9 cellular contexts compared by ENCODE assay signal in the genomic region with DNA sequence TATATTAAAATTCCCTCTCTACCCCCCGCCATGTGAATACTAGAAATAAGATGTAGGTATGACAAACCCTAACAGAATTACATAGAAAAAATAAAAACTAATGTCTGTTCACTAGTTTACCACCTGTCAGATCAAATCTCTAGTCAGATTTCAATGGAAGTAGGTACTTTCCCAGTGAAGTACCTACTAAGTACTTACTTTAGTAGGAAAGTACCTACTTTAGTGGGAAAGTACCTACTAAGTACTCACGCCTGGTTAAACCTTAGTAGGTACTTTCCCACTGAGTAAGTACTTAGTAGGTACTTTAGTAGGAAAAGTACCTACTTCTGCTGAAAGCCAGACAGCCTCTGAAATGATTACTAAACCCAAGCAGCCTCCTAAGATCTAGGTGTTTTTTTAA. TPM values are rescaled to one million over a fixed set of nuclear protein-coding genes. Genes with fewer than 3 reads are reported as not detected.
DNase-seq lines count a peak whose midpoint lies in the region; ATAC-seq, FAIRE-seq and TF ChIP-seq lines count a peak whose summit lies in the region.
"Not testable (repeated sequence)": the region's sequence is repeated elsewhere in the genome, so short reads cannot be mapped to it uniquely, and the experiment has no call there.
"Had no signal": no experiment of that assay in that cellular context is flagged by ENCODE, and none has a peak within 500 bp of the region (broad histone marks: within the 10 kb centered on the region; RNA-seq: fewer than 3 reads in every experiment).

No MANE protein-coding gene starts in this region.

- H3K27me3 Mint-ChIP-seq in T-helper 17 cell = peaks cover 16% of the 10 kb centered on the region
- not testable (repeated sequence) for H3K27me3 Mint-ChIP-seq in activated CD4-positive, alpha-beta memory T cell treated with anti-CD3 and anti-CD28 coated beads for 36 hours; activated T-cell treated with anti-CD3 and anti-CD28 coated beads, Interleukin-2, amount 50 U/mL, for 72 hours (ENCODE audit: low read depth); activated naive CD4-positive, alpha-beta T cell treated with anti-CD3 and anti-CD28 coated beads, Interleukin-2, amount 50 U/mL, for 24 hours; stimulated activated naive B cell treated with anti-CD40 and anti-IgM and Interleukin-4, amounts not matched to agents 10 μg/mL and 1 μg/mL and 100 μg/mL, for 72 hours
- H3K27me3 Mint-ChIP-seq in natural killer cell (ENCODE audit: low read depth in 2 of 2) = peaks cover 13 to 30% of the 10 kb centered on the region in 2 donors

- not testable (repeated sequence) for H3K4me3 Mint-ChIP-seq in T-helper 17 cell; natural killer cell; stimulated activated naive B cell treated with anti-CD40 and anti-IgM and Interleukin-4, amounts not matched to agents 10 μg/mL and 1 μg/mL and 100 μg/mL, for 72 hours
- H3K4me3 Mint-ChIP-seq in activated CD4-positive, alpha-beta memory T cell treated with anti-CD3 and anti-CD28 coated beads for 36 hours = peak overlapping the region; percentile 70
- H3K4me3 Mint-ChIP-seq in activated T-cell treated with anti-CD3 and anti-CD28 coated beads, Interleukin-2, amount 50 U/mL, for 72 hours = peak overlapping the region; percentile 56 to 73
- peak overlapping the region; percentile 12 for H3K4me3 Mint-ChIP-seq in activated naive CD4-positive, alpha-beta T cell treated with anti-CD3 and anti-CD28 coated beads, Interleukin-2, amount 50 U/mL, for 24 hours

- peaks cover 13 to 78% (median 64%) of the 10 kb centered on the region in 10 experiments for H3K4me1 ChIP-seq in BLaER1 treated with 17β-estradiol and CSF1 and Interleukin-3, amounts not matched to agents 10 nM and 100 nM
- H3K4me1 ChIP-seq in K562 (replicated peaks in 1 of 2; ENCODE audit: control insufficient read depth in 2 of 2, insufficient read depth in 2 of 2, low read length in 2 of 2) = not testable (repeated sequence)

- intact Hi-C loops in activated CD4-positive, alpha-beta memory T cell treated with anti-CD3 and anti-CD28 coated beads for 36 hours (cut with micrococcal nuclease); K562 (cut with micrococcal nuclease); natural killer cell (cut with micrococcal nuclease): not testable (repeated sequence)

- peak overlapping the region in 8 of 11 experiments; percentile 10 to 96 (median 90); a peak in 15 of 22 replicates for H3K27ac ChIP-seq in BLaER1 treated with 17β-estradiol and CSF1 and Interleukin-3, amounts not matched to agents 10 nM and 100 nM
- not testable (repeated sequence) for H3K27ac ChIP-seq in K562 (ENCODE audit: extremely low read depth, low read depth, low read length)

- FAIRE-seq in K562 (lab: Jason Lieb, UNC) = not testable (repeated sequence)

- H2AFZ ChIP-seq in K562 (ENCODE audit: low read depth, low read length) = not testable (repeated sequence)

- H3K27me3 ChIP-seq in BLaER1 treated with 17β-estradiol and CSF1 and Interleukin-3, amounts not matched to agents 10 nM and 100 nM; K562 (ENCODE audit: control insufficient read depth in 2 of 2, insufficient read depth in 2 of 2, low read length in 2 of 2): not testable (repeated sequence)

- not testable (repeated sequence) for H4K20me1 ChIP-seq in BLaER1 treated with 17β-estradiol and CSF1 and Interleukin-3, amounts not matched to agents 10 nM and 100 nM; K562 (replicated peaks; ENCODE audit: control insufficient read depth, insufficient read depth, low read length)

- ATAC-seq in T-helper 17 cell (peak; percentile 67), natural killer cell (peak in 2 of 3 donors; percentile 34 to 44)
- peak; percentile 71 to 80 for ATAC-seq in activated T-cell treated with anti-CD3 and anti-CD28 coated beads, Interleukin-2, amount 50 U/mL, for 72 hours (replicated peaks in 1 of 2)
- ATAC-seq in K562 = not testable (repeated sequence)
- peak; percentile 53 to 69 for ATAC-seq in stimulated activated naive B cell treated with anti-CD40 and anti-IgM and Interleukin-4, amounts not matched to agents 10 μg/mL and 1 μg/mL and 100 μg/mL, for 72 hours (replicated peaks)

- in situ Hi-C loops in K562 (cut with MboI) = not testable (repeated sequence)

- H3K36me3 Mint-ChIP-seq in T-helper 17 cell (ENCODE audit: low read depth); activated CD4-positive, alpha-beta memory T cell treated with anti-CD3 and anti-CD28 coated beads for 36 hours; activated T-cell treated with anti-CD3 and anti-CD28 coated beads, Interleukin-2, amount 50 U/mL, for 72 hours (ENCODE audit: insufficient read depth in 2 of 2); activated naive CD4-positive, alpha-beta T cell treated with anti-CD3 and anti-CD28 coated beads, Interleukin-2, amount 50 U/mL, for 24 hours; natural killer cell: not testable (repeated sequence)
- peaks cover 34 to 58% of the 10 kb centered on the region in 2 donors for H3K36me3 Mint-ChIP-seq in stimulated activated naive B cell treated with anti-CD40 and anti-IgM and Interleukin-4, amounts not matched to agents 10 μg/mL and 1 μg/mL and 100 μg/mL, for 72 hours

- peak overlapping the region in 7 of 11 experiments; percentile 49 to 81 (median 76); a peak in 13 of 22 replicates for H3K4me2 ChIP-seq in BLaER1 treated with 17β-estradiol and CSF1 and Interleukin-3, amounts not matched to agents 10 nM and 100 nM
- H3K4me2 ChIP-seq in K562 (ENCODE audit: insufficient read depth, low read length) = not testable (repeated sequence)

- CTCF ChIA-PET in activated CD4-positive, alpha-beta memory T cell treated with anti-CD3 and anti-CD28 coated beads for 36 hours (lab: Charles Lee) = interaction anchor here (2.1 kb wide), 1 partner anchor 13 kb away, joined by 6 read pairs; no protein-coding TSS in a partner anchor
- CTCF ChIA-PET in K562 (lab: Yijun Ruan, JAX; ENCODE audit: low intra/inter-chr PET ratio) = not testable (repeated sequence)

- TF ChIP-seq CTCF in K562 (IDR thresholded peaks at IDR 0.05 in 2 of 3, conservative IDR thresholded peaks at IDR 0.05 in 1 of 3; ENCODE audit: insufficient read depth in 2 of 3, low read depth in 1 of 3, low read length in 3 of 3); natural killer cell (IDR thresholded peaks at IDR 0.05): not testable (repeated sequence)

- H3K9me1 ChIP-seq in K562 (ENCODE audit: control insufficient read depth, insufficient read depth, low read length) = not testable (repeated sequence)

- TF ChIP-seq POLR2A in K562 (conservative IDR thresholded peaks at IDR 0.05) = not testable (repeated sequence)

- not testable (repeated sequence) for TF ChIP-seq EP300 in K562 (IDR thresholded peaks at IDR 0.05; ENCODE audit: low read length)

- not testable (repeated sequence) for H3K9me3 Mint-ChIP-seq in activated CD4-positive, alpha-beta memory T cell treated with anti-CD3 and anti-CD28 coated beads for 36 hours; activated T-cell treated with anti-CD3 and anti-CD28 coated beads, Interleukin-2, amount 50 U/mL, for 72 hours; activated naive CD4-positive, alpha-beta T cell treated with anti-CD3 and anti-CD28 coated beads, Interleukin-2, amount 50 U/mL, for 24 hours; natural killer cell; stimulated activated naive B cell treated with anti-CD40 and anti-IgM and Interleukin-4, amounts not matched to agents 10 μg/mL and 1 μg/mL and 100 μg/mL, for 72 hours

- not testable (repeated sequence) for H3K4me1 Mint-ChIP-seq in T-helper 17 cell
- peaks cover 42% of the 10 kb centered on the region for H3K4me1 Mint-ChIP-seq in activated CD4-positive, alpha-beta memory T cell treated with anti-CD3 and anti-CD28 coated beads for 36 hours (ENCODE audit: low read depth)
- peaks cover 54% of the 10 kb centered on the region for H3K4me1 Mint-ChIP-seq in activated T-cell treated with anti-CD3 and anti-CD28 coated beads, Interleukin-2, amount 50 U/mL, for 72 hours (ENCODE audit: low read depth)
- peaks cover 20% of the 10 kb centered on the region for H3K4me1 Mint-ChIP-seq in activated naive CD4-positive, alpha-beta T cell treated with anti-CD3 and anti-CD28 coated beads, Interleukin-2, amount 50 U/mL, for 24 hours
- H3K4me1 Mint-ChIP-seq in natural killer cell = peaks cover 13 to 15% of the 10 kb centered on the region in 2 donors
- H3K4me1 Mint-ChIP-seq in stimulated activated naive B cell treated with anti-CD40 and anti-IgM and Interleukin-4, amounts not matched to agents 10 μg/mL and 1 μg/mL and 100 μg/mL, for 72 hours = peaks cover 37 to 54% of the 10 kb centered on the region in 2 donors

- H3K4me3 ChIP-seq in BLaER1 treated with 17β-estradiol and CSF1 and Interleukin-3, amounts not matched to agents 10 nM and 100 nM; K562: not testable (repeated sequence)

- peaks cover 0 to 25% (median 12%) of the 10 kb centered on the region in 11 experiments; a peak in 15 of 22 replicates for H3K36me3 ChIP-seq in BLaER1 treated with 17β-estradiol and CSF1 and Interleukin-3, amounts not matched to agents 10 nM and 100 nM
- H3K36me3 ChIP-seq in K562 (ENCODE audit: control insufficient read depth, insufficient read depth, low read length) = not testable (repeated sequence)

- POLR2A ChIA-PET in activated CD4-positive, alpha-beta memory T cell treated with anti-CD3 and anti-CD28 coated beads for 36 hours (lab: Charles Lee); K562 (lab: Yijun Ruan, JAX): not testable (repeated sequence)

- WGBS in K562 (ENCODE audit: insufficient coverage, low coverage, missing lambda C conversion rate) = 45% methylated on average over 2 of the region's 2 CpGs

- not testable (repeated sequence) for TF ChIP-seq RAD21 in K562 (CRISPR knock-in tag; conservative IDR thresholded peaks at IDR 0.05 in 1 of 2, IDR thresholded peaks at IDR 0.05 in 1 of 2)

- not testable (repeated sequence) for H3K79me2 ChIP-seq in K562 (ENCODE audit: control insufficient read depth, insufficient read depth, low read length)

- H3K9me3 ChIP-seq in BLaER1 treated with 17β-estradiol and CSF1 and Interleukin-3, amounts not matched to agents 10 nM and 100 nM (replicated peaks in 1 of 11); T-helper 17 cell (ENCODE audit: control insufficient read depth, low read length, poor library complexity, severe bottlenecking); K562 (replicated peaks; ENCODE audit: control insufficient read depth, insufficient read depth, low read depth, low read length): not testable (repeated sequence)

- H3K9ac ChIP-seq in BLaER1 treated with 17β-estradiol and CSF1 and Interleukin-3, amounts not matched to agents 10 nM and 100 nM = peak overlapping the region in 3 of 11 experiments; percentile 7 to 83 (median 32); a peak in 3 of 22 replicates
- not testable (repeated sequence) for H3K9ac ChIP-seq in K562 (ENCODE audit: insufficient read depth in 1 of 2, low read depth in 2 of 2, low read length in 2 of 2)

- BruUV-seq in K562 (replicated peaks; lab: Mats Ljungman, UMichigan) = not testable (repeated sequence)

- peak overlapping the region; percentile 46 for H3K27ac Mint-ChIP-seq in T-helper 17 cell
- H3K27ac Mint-ChIP-seq in activated CD4-positive, alpha-beta memory T cell treated with anti-CD3 and anti-CD28 coated beads for 36 hours = peak overlapping the region; percentile 82
- peak overlapping the region; percentile 19 for H3K27ac Mint-ChIP-seq in activated T-cell treated with anti-CD3 and anti-CD28 coated beads, Interleukin-2, amount 50 U/mL, for 72 hours
- peak overlapping the region; percentile 56 for H3K27ac Mint-ChIP-seq in activated naive CD4-positive, alpha-beta T cell treated with anti-CD3 and anti-CD28 coated beads, Interleukin-2, amount 50 U/mL, for 24 hours
- H3K27ac Mint-ChIP-seq in natural killer cell = not testable (repeated sequence)
- peak overlapping the region; percentile 92 for H3K27ac Mint-ChIP-seq in stimulated activated naive B cell treated with anti-CD40 and anti-IgM and Interleukin-4, amounts not matched to agents 10 μg/mL and 1 μg/mL and 100 μg/mL, for 72 hours

- not testable (repeated sequence) for DNase-seq in T-helper 17 cell; activated CD4-positive, alpha-beta memory T cell treated with anti-CD3 and anti-CD28 coated beads for 36 hours; activated T-cell treated with anti-CD3 and anti-CD28 coated beads, Interleukin-2, amount 50 U/mL, for 72 hours; K562 (ENCODE audit: extremely low read depth in 1 of 4, low spot score in 3 of 4); natural killer cell; stimulated activated naive B cell treated with anti-CD40 and anti-IgM and Interleukin-4, amounts not matched to agents 10 μg/mL and 1 μg/mL and 100 μg/mL, for 72 hours

RNA-seq across cellular contexts. Expression of a gene that starts 38.0 kb away (rescaled TPM):
- total RNA-seq in T-helper 17 cell = 10 to 100 TPM; 21.7 to 22.1 TPM
- total RNA-seq in activated CD4-positive, alpha-beta memory T cell treated with anti-CD3 and anti-CD28 coated beads for 36 hours = 10 to 100 TPM; 21.9 to 27.2 TPM
- total RNA-seq in activated T-cell treated with anti-CD3 and anti-CD28 coated beads, Interleukin-2, amount 50 U/mL, for 72 hours = 10 to 100 TPM; 15.4 to 32.7 TPM
- 43.8 and 80.5 TPM in 2 replicates for total RNA-seq in K562 (2011; cell fraction: chromatin; rRNA removed; ENCODE audit: low replicate concordance)
- total RNA-seq in K562 (2011; cell fraction: nucleolus; rRNA removed) = 32.9 and 38.5 TPM in 2 replicates
- 55.1 and 71.8 TPM in 2 replicates for total RNA-seq in K562 (2011; cell fraction: nucleoplasm; rRNA removed)
- 18.1 and 20.6 TPM in 2 replicates for total RNA-seq in K562 (2014; rRNA removed)
- total RNA-seq in K562 (2014; rRNA removed; fragmentation: Illumina TruSeq; extraction: Trizol) = 38.9 and 44.3 TPM in 2 replicates
- total RNA-seq in K562 (2015; rRNA removed; fragmentation: Illumina TruSeq; extraction: Trizol) = 32.6 and 37.4 TPM in 2 replicates
- total RNA-seq in K562 (2021) = 22.6 and 23.1 TPM in 2 replicates
- 63.1 and 113 TPM in 2 replicates for polyA plus RNA-seq in K562 (2011; rRNA removed)
- polyA plus RNA-seq in K562 (2011; cell fraction: cytosol; rRNA removed) = 26.9 and 29.8 TPM in 2 replicates
- 35.4 and 45.0 TPM in 2 replicates for polyA plus RNA-seq in K562 (2011; cell fraction: nucleus; rRNA removed)
- 27.1 and 33.9 TPM in 2 replicates for polyA plus RNA-seq in K562 (2012)
- 49.0 and 53.2 TPM in 2 replicates for polyA plus RNA-seq in K562 (2014; fragmentation: Illumina TruSeq; extraction: Trizol)
- 10 to 100 TPM; 24.6 to 33.0 TPM for polyA plus RNA-seq in K562 (2014; fragmentation: Nextera tagmentation; extraction: Ambion mirVana)
- polyA plus RNA-seq in K562 (2014; rRNA removed) = 40.9 and 45.0 TPM in 2 replicates
- 43.3 and 57.6 TPM in 2 replicates for polyA minus RNA-seq in K562 (2011; rRNA and poly(A)+ RNA removed)
- 11.0 and 23.7 TPM in 2 replicates for polyA minus RNA-seq in K562 (2011; cell fraction: cytosol; rRNA and poly(A)+ RNA removed)
- polyA minus RNA-seq in K562 (2011; cell fraction: nucleus; rRNA and poly(A)+ RNA removed) = 27.6 and 28.0 TPM in 2 replicates
- 10 to 100 TPM; 27.4 to 34.0 (median 28.6) TPM for total RNA-seq in natural killer cell

RNA-seq across cellular contexts. Expression of a gene that starts 58.7 kb away (rescaled TPM):
- under 1 TPM; 0.02 to 0.16 TPM for total RNA-seq in T-helper 17 cell
- total RNA-seq in activated CD4-positive, alpha-beta memory T cell treated with anti-CD3 and anti-CD28 coated beads for 36 hours = 1 to 10 TPM; 4.1 to 4.2 TPM
- 1 to 10 TPM; 3.3 to 4.9 TPM for total RNA-seq in activated T-cell treated with anti-CD3 and anti-CD28 coated beads, Interleukin-2, amount 50 U/mL, for 72 hours
- 16.2 and 27.0 TPM in 2 replicates for total RNA-seq in K562 (2011; cell fraction: chromatin; rRNA removed; ENCODE audit: low replicate concordance)
- 35.1 and 40.4 TPM in 2 replicates for total RNA-seq in K562 (2011; cell fraction: nucleolus; rRNA removed)
- 25.1 and 28.2 TPM in 2 replicates for total RNA-seq in K562 (2011; cell fraction: nucleoplasm; rRNA removed)
- 13.1 and 15.1 TPM in 2 replicates for total RNA-seq in K562 (2014; rRNA removed)
- 7.5 and 7.8 TPM in 2 replicates for total RNA-seq in K562 (2014; rRNA removed; fragmentation: Illumina TruSeq; extraction: Trizol)
- total RNA-seq in K562 (2015; rRNA removed; fragmentation: Illumina TruSeq; extraction: Trizol) = 7.5 and 8.3 TPM in 2 replicates
- 14.4 and 15.0 TPM in 2 replicates for total RNA-seq in K562 (2021)
- 7.7 and 8.9 TPM in 2 replicates for polyA plus RNA-seq in K562 (2011; rRNA removed)
- 10.0 and 16.2 TPM in 2 replicates for polyA plus RNA-seq in K562 (2011; cell fraction: cytosol; rRNA removed)
- polyA plus RNA-seq in K562 (2011; cell fraction: nucleus; rRNA removed) = 10.1 and 17.6 TPM in 2 replicates
- polyA plus RNA-seq in K562 (2012) = 8.7 and 14.2 TPM in 2 replicates
- 10.8 and 11.5 TPM in 2 replicates for polyA plus RNA-seq in K562 (2014; fragmentation: Illumina TruSeq; extraction: Trizol)
- polyA plus RNA-seq in K562 (2014; fragmentation: Nextera tagmentation; extraction: Ambion mirVana) = 1 to 10 TPM; 1.1 to 1.2 TPM
- 7.9 and 8.4 TPM in 2 replicates for polyA plus RNA-seq in K562 (2014; rRNA removed)
- 9.8 and 14.9 TPM in 2 replicates for polyA minus RNA-seq in K562 (2011; rRNA and poly(A)+ RNA removed)
- 14.1 and 16.5 TPM in 2 replicates for polyA minus RNA-seq in K562 (2011; cell fraction: cytosol; rRNA and poly(A)+ RNA removed)
- 9.7 and 10.1 TPM in 2 replicates for polyA minus RNA-seq in K562 (2011; cell fraction: nucleus; rRNA and poly(A)+ RNA removed)
- total RNA-seq in natural killer cell = under 1 TPM in 2 of 3 donors, not detected in 1; 0.05 to 0.14 TPM
- polyA plus RNA-seq: CD4-positive, alpha-beta memory T cell had no signal
